ENCODE assay signal across 15 cellular contexts in the genomic region with DNA sequence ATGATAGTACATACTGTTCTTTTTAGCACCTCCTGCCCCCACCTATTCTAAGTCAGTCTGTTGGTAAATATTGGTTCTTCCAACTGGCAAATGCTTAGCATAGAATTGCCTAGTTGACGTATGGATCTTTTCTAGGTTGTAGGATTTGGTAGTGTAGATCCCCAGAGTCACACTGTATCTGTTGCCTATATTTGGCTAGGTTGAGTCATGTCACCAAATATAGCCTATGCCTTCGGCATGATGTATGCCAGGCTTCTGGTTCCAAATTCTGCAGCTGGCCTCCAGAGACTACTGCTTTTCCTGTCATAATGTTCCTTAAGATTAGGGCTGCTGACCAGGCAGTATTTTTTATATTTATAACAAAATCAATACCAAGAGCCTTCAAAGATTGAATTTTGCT. TPM values are rescaled to one million over a fixed set of nuclear protein-coding genes. Genes with fewer than 3 reads are reported as not detected.
DNase-seq lines count a peak whose midpoint lies in the region; ATAC-seq, FAIRE-seq and TF ChIP-seq lines count a peak whose summit lies in the region.
"Had no signal": no experiment of that assay in that cellular context is flagged by ENCODE, and none has a peak within 500 bp of the region (broad histone marks: within the 10 kb centered on the region; RNA-seq: fewer than 3 reads in every experiment).

No MANE protein-coding gene starts in this region.

- peak overlapping the region in 3 of 5 experiments; percentile 42 to 79 (median 52) for H3K27ac Mint-ChIP-seq in brain
- H3K27ac Mint-ChIP-seq: activated T-helper 2 cell treated with anti-CD3 and anti-CD28 coated beads, Interferon-gamma antibody, Interleukin-2, Interleukin-4, amounts not matched to agents 10 μg/mL and 5 μg/mL and 100 μg/mL, durations not matched to agents 14 hours and 24 hours and 36 hours had no signal

- intact Hi-C loops in left cardiac atrium (cut with DNase I) (no loop called here), lower leg skin (cut with DNase I; ENCODE audit: low total_unique reads) (no loop called here)

- H3K36me3 ChIP-seq in skeletal muscle tissue (ENCODE audit: control insufficient read depth in 3 of 3, insufficient read depth in 3 of 3, low read length in 3 of 3) (peaks cover 0 to 2% (median 0%) of the 10 kb centered on the region in 3 donors), small intestine (ENCODE audit: control insufficient read depth in 2 of 2, insufficient read depth in 2 of 2, low read length in 2 of 2) (peaks cover 2% of the 10 kb centered on the region in 2 donors)

- ATAC-seq in left cardiac atrium = peak; percentile 80 to 87
- ATAC-seq: activated CD4-positive, CD25-positive, alpha-beta regulatory T cell treated with anti-CD3 and anti-CD28 coated beads, Interleukin-2, amount 50 U/mL, for 24 hours had no signal

- no peak for TF ChIP-seq CTCF in brain (conservative IDR thresholded peaks at IDR 0.05)
- no peak for TF ChIP-seq CTCF in lower leg skin (IDR thresholded peaks at IDR 0.05)

- H3K27me3 Mint-ChIP-seq in brain = no peaks in the 10 kb centered on the region

- H3K9me3 Mint-ChIP-seq in brain = no peaks in the 10 kb centered on the region
- H3K9me3 Mint-ChIP-seq: activated T-helper 2 cell treated with anti-CD3 and anti-CD28 coated beads, Interferon-gamma antibody, Interleukin-2, Interleukin-4, amounts not matched to agents 10 μg/mL and 5 μg/mL and 100 μg/mL, durations not matched to agents 14 hours and 24 hours and 36 hours had no signal

- peaks cover 41 to 62% (median 46%) of the 10 kb centered on the region in 3 donors for H3K4me1 ChIP-seq in skeletal muscle tissue (ENCODE audit: control insufficient read depth in 3 of 3, insufficient read depth in 3 of 3, low read length in 3 of 3)
- H3K4me1 ChIP-seq in small intestine (ENCODE audit: control insufficient read depth in 2 of 2, insufficient read depth in 1 of 2, low read depth in 1 of 2, low read length in 1 of 2) = peaks cover 0 to 2% of the 10 kb centered on the region in 2 donors

- 78 to 88% (median 85%) methylated on average over 2 of the region's 2 CpGs for WGBS in small intestine, 3 donors
- 38 to 45% methylated on average over 2 of the region's 2 CpGs for WGBS in lower leg skin, 2 donors

- H3K27me3 ChIP-seq in skeletal muscle tissue (ENCODE audit: control insufficient read depth in 3 of 3, insufficient read depth in 3 of 3, low read length in 3 of 3) (no peaks in the 10 kb centered on the region), small intestine (ENCODE audit: control insufficient read depth in 2 of 2, insufficient read depth in 2 of 2, low read length in 2 of 2) (no peaks in the 10 kb centered on the region)

- H3K27ac ChIP-seq in skeletal muscle tissue (ENCODE audit: low read depth, low read length) = peak overlapping the region; percentile 98
- no peak overlapping the region for H3K27ac ChIP-seq in small intestine (ENCODE audit: low read depth in 1 of 2, low read length in 1 of 2)

- peaks cover 39% of the 10 kb centered on the region for H3K36me3 Mint-ChIP-seq in brain

- H3K9me3 ChIP-seq in skeletal muscle tissue (ENCODE audit: control insufficient read depth in 3 of 3, low read length in 3 of 3) (no peaks in the 10 kb centered on the region), small intestine (ENCODE audit: control insufficient read depth, low read depth) (no peaks in the 10 kb centered on the region)

- H3K4me3 Mint-ChIP-seq in brain = peak overlapping the region in 1 of 5 experiments; percentile 39

- FAIRE-seq in small intestine (lab: Jason Lieb, UNC) = no peak
- FAIRE-seq: D721Med, GM12892 had no signal

- H3K9ac ChIP-seq in skeletal muscle tissue (ENCODE audit: low read depth in 1 of 3, low read length in 3 of 3) = peak overlapping the region; percentile 28 to 64 (median 51)

- TF ChIP-seq POLR2A in lower leg skin (IDR thresholded peaks at IDR 0.05) = no peak

- peaks cover 48% of the 10 kb centered on the region for H3K4me1 Mint-ChIP-seq in brain

- DNase-seq in M059J (ENCODE audit: low read depth) (peak; percentile 15), left cardiac atrium (no peak), small intestine (no peak), lower leg skin (ENCODE audit: low spot score in 2 of 2) (no peak), NCI-H128 (lab: John Stamatoyannopoulos, UW; ENCODE audit: unreplicated experiment) (no peak)
- DNase-seq in activated CD4-positive, alpha-beta T cell treated with anti-CD3 and anti-CD28 coated beads, Interleukin-2, amount 50 U/mL, for 48 hours = no peak
- DNase-seq: effector memory CD4-positive, alpha-beta T cell; SHP77 treated with DMSO at 0.1 percent for 48 hours; stimulated activated CD4-positive, alpha-beta T cell treated with anti-CD3 and anti-CD28 coated beads, Interleukin-2, amount 100 ng/mL, for 48 hours had no signal

- H3K4me3 ChIP-seq in skeletal muscle tissue (ENCODE audit: low read length in 3 of 3) (no peak overlapping the region), small intestine (ENCODE audit: low read depth in 1 of 2, low read length in 2 of 2) (no peak overlapping the region), lower leg skin (ENCODE audit: low read depth, poor library complexity, severe bottlenecking) (no peak overlapping the region)

RNA-seq across cellular contexts. Expression of a gene that starts 38.2 kb away (rescaled TPM):
- total RNA-seq in M059J (2014; rRNA removed; shearing (Covaris generic)) = 13.6 and 20.5 TPM in 2 replicates
- polyA plus RNA-seq in brain (ENCODE audit: insufficient read depth, low read depth, low replicate concordance) (9.2 TPM), small intestine (10 to 100 TPM in 1 of 3 donors, 1 to 10 TPM in 2; 7.8 to 17.8 (median 8.1) TPM)
- total RNA-seq in left cardiac atrium (100 to 1,000 TPM in 1 of 2 donors, 10 to 100 TPM in 1; 73.8 to 178 TPM), skeletal muscle tissue (32.4 TPM), lower leg skin (10 to 100 TPM; 47.5 to 79.6 (median 55.3) TPM)
